26 cellular contexts compared by ENCODE assay signal in the genomic region with DNA sequence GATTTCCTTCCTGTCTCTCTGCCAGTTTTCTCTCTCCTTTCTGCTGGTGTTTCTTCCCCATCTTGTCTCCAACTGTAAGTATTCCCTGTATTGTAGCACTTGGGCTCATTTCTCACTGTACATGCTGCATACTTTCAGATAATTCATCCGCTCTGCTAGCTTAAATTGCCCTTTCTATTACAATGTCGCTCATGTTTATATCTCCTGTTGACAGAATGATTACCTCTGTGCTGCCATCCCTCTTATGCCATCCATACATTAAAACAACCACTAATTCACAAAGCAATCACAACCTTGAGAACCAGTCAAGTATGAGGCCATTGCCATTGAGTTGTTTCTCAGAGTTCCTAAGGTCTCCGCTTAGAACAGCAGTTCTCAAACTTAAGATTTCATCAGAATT.
"Had no signal": no experiment of that assay in that cellular context is flagged by ENCODE, and none has a peak within 500 bp of the region (broad histone marks: within the 10 kb centered on the region; RNA-seq: fewer than 3 reads in every experiment).

No MANE protein-coding gene starts in this region.

- DNase-seq: colonic mucosa; cortex of kidney; dermis blood vessel endothelial cell; dorsolateral prefrontal cortex; effector CD4-positive, alpha-beta T cell; effector CD8-positive, alpha-beta T cell; effector memory CD4-positive, alpha-beta T cell; effector memory CD8-positive, alpha-beta T cell; endodermal cell; erythroblast; esophagus squamous epithelium; foreskin fibroblast; foreskin keratinocyte; foreskin melanocyte; gastrocnemius medialis; glutamatergic neuron; head of caudate nucleus; heart left ventricle; heart right ventricle had no signal

- H3K4me1 ChIP-seq: colonic mucosa, esophagus muscularis mucosa, esophagus squamous epithelium, foreskin keratinocyte, gastrocnemius medialis, gastroesophageal sphincter, heart right ventricle had no signal

- H3K27ac ChIP-seq: colonic mucosa, coronary artery, epithelial cell of prostate, esophagus muscularis mucosa, esophagus squamous epithelium, foreskin keratinocyte, gastrocnemius medialis, gastroesophageal sphincter, heart left ventricle, heart right ventricle had no signal

- H3K4me3 ChIP-seq: colonic mucosa, coronary artery, dorsolateral prefrontal cortex, esophagus muscularis mucosa, esophagus squamous epithelium, gastrocnemius medialis, gastroesophageal sphincter, heart left ventricle, heart right ventricle had no signal

- H3K9me3 ChIP-seq: colonic mucosa, esophagus muscularis mucosa, esophagus squamous epithelium, gastrocnemius medialis, gastroesophageal sphincter, heart left ventricle had no signal

- H3K27me3 ChIP-seq: colonic mucosa, dorsolateral prefrontal cortex, esophagus muscularis mucosa, esophagus squamous epithelium, foreskin keratinocyte, gastrocnemius medialis, gastroesophageal sphincter, heart left ventricle, heart right ventricle had no signal

- FAIRE-seq: colon, endometrium, frontal cortex had no signal

- H3K36me3 ChIP-seq: colonic mucosa, esophagus muscularis mucosa, esophagus squamous epithelium, gastrocnemius medialis, gastroesophageal sphincter, heart left ventricle, heart right ventricle had no signal
